Comparison of ENCODE assay signal across 8 cellular contexts in genomic region chr14:92568621-92569479, GRCh38. TPM values are rescaled to one million over a fixed set of nuclear protein-coding genes. Genes with fewer than 3 reads are reported as not detected.
DNase-seq lines count a peak whose midpoint lies in the region; ATAC-seq lines count a peak whose summit lies in the region.

No MANE protein-coding gene starts in this region.

- intact Hi-C loops in activated CD4-positive, alpha-beta memory T cell treated with anti-CD3 and anti-CD28 coated beads for 36 hours (cut with micrococcal nuclease) = no loop called here

- CTCF ChIA-PET in activated CD4-positive, alpha-beta memory T cell treated with anti-CD3 and anti-CD28 coated beads for 36 hours (lab: Charles Lee) = no interaction called here

- H3K4me3 ChIP-seq in muscle layer of colon (ENCODE audit: low read depth in 1 of 2, low read length in 2 of 2) = no peak overlapping the region

- peaks cover 17% of the 10 kb centered on the region for H3K36me3 Mint-ChIP-seq in activated CD4-positive, alpha-beta memory T cell treated with anti-CD3 and anti-CD28 coated beads for 36 hours

- H3K4me3 Mint-ChIP-seq in activated CD4-positive, alpha-beta memory T cell treated with anti-CD3 and anti-CD28 coated beads for 36 hours = no peak overlapping the region

- H3K9ac ChIP-seq in muscle layer of colon (ENCODE audit: low read length) = no peak overlapping the region

- H3K27ac ChIP-seq in KOPT-K1 (ENCODE audit: low read depth, low read length, poor library complexity, severe bottlenecking) (peak overlapping the region; percentile 75), muscle layer of colon (ENCODE audit: low read depth, low read length) (peak overlapping the region; percentile 55)

- peaks cover 15% of the 10 kb centered on the region for H3K9me3 ChIP-seq in KOPT-K1 (ENCODE audit: insufficient read depth, low read length, poor library complexity, severe bottlenecking)
- H3K9me3 ChIP-seq in muscle layer of colon (ENCODE audit: low read length) = no peaks in the 10 kb centered on the region

- H3K9me3 Mint-ChIP-seq in activated CD4-positive, alpha-beta memory T cell treated with anti-CD3 and anti-CD28 coated beads for 36 hours = peaks cover 13% of the 10 kb centered on the region

- POLR2A ChIA-PET in activated CD4-positive, alpha-beta memory T cell treated with anti-CD3 and anti-CD28 coated beads for 36 hours (lab: Charles Lee) = no interaction called here

- H3K36me3 ChIP-seq in KOPT-K1 (ENCODE audit: insufficient read depth, low read length) (peaks cover 60% of the 10 kb centered on the region), muscle layer of colon (ENCODE audit: insufficient read depth, low read length) (peaks cover 20% of the 10 kb centered on the region)

- H3K27me3 ChIP-seq in muscle layer of colon (ENCODE audit: control insufficient read depth in 1 of 2, insufficient read depth in 2 of 2, low read length in 2 of 2) = no peaks in the 10 kb centered on the region

- DNase-seq in glomerular visceral epithelial cell (ENCODE audit: extremely low spot score) = no peak
- no peak for DNase-seq in central memory CD4-positive, alpha-beta T cell
- no peak for DNase-seq in AG08395 (ENCODE audit: low spot score)
- DNase-seq in activated CD4-positive, alpha-beta memory T cell treated with anti-CD3 and anti-CD28 coated beads for 36 hours = no peak

- peaks cover 40% of the 10 kb centered on the region for H3K4me1 ChIP-seq in muscle layer of colon (ENCODE audit: insufficient read depth, low read length)

- H3K27ac Mint-ChIP-seq in activated CD4-positive, alpha-beta memory T cell treated with anti-CD3 and anti-CD28 coated beads for 36 hours = no peak overlapping the region

- ATAC-seq in GM18861 (IDR thresholded peaks at IDR 0.05; ENCODE audit: unreplicated experiment) (peak; percentile 60), GM21528 (IDR thresholded peaks at IDR 0.05; ENCODE audit: low FRiP score, unreplicated experiment) (peak; percentile 76)

- H3K4me1 Mint-ChIP-seq in activated CD4-positive, alpha-beta memory T cell treated with anti-CD3 and anti-CD28 coated beads for 36 hours (ENCODE audit: low read depth) = peaks cover 2% of the 10 kb centered on the region

- H3K27me3 Mint-ChIP-seq in activated CD4-positive, alpha-beta memory T cell treated with anti-CD3 and anti-CD28 coated beads for 36 hours = no peaks in the 10 kb centered on the region

RNA-seq across cellular contexts. Expression of gene RIN3, which starts 55.3 kb away (rescaled TPM):
- total RNA-seq in activated CD4-positive, alpha-beta memory T cell treated with anti-CD3 and anti-CD28 coated beads for 36 hours = 10 to 100 TPM; 17.5 to 18.8 TPM
